Comparison of ENCODE assay signal across 8 cellular contexts in genomic region chr18:37393945-37394609, GRCh38.
DNase-seq lines count a peak whose midpoint lies in the region; ATAC-seq and TF ChIP-seq lines count a peak whose summit lies in the region.

No MANE protein-coding gene starts in this region.

- no peak overlapping the region for H2AFZ ChIP-seq in PC-3 (ENCODE audit: low read length)

- no peaks in the 10 kb centered on the region for H4K20me1 ChIP-seq in PC-3 (ENCODE audit: low read length)

- H3K27me3 ChIP-seq in BE2C (no peaks in the 10 kb centered on the region), PC-3 (ENCODE audit: low read length) (no peaks in the 10 kb centered on the region), lower lobe of right lung (ENCODE audit: low read depth) (no peaks in the 10 kb centered on the region), thymus (ENCODE audit: control insufficient read depth, insufficient read depth) (peaks cover 11% of the 10 kb centered on the region)

- DNase-seq in BE2C (peak; percentile 81), HEK293T (ENCODE audit: extremely low spot score) (peak; percentile 75), PC-3 (no peak), epidermal melanocyte (ENCODE audit: insufficient read length, low spot score) (peak; percentile 92), lower lobe of right lung (peak; percentile 71)
- no peak for DNase-seq in naive thymus-derived CD8-positive, alpha-beta T cell
- no peak for DNase-seq in effector CD8-positive, alpha-beta T cell (lab: John Stamatoyannopoulos, UW)

- no peak for TF ChIP-seq CTCF in BE2C (IDR thresholded peaks at IDR 0.05; ENCODE audit: low read depth, low read length)
- no peak for TF ChIP-seq CTCF in PC-3 (conservative IDR thresholded peaks at IDR 0.05; ENCODE audit: low read depth, low read length)
- no peak for TF ChIP-seq CTCF in lower lobe of right lung (IDR thresholded peaks at IDR 0.05)

- H3K79me2 ChIP-seq in PC-3 (ENCODE audit: low read length): no peaks in the 10 kb centered on the region

- H3K27ac ChIP-seq in PC-3 (ENCODE audit: low read length): no peak overlapping the region
- H3K27ac ChIP-seq in lower lobe of right lung: peak overlapping the region; percentile 36
- no peak overlapping the region for H3K27ac ChIP-seq in thymus (ENCODE audit: low read depth)

- H3K4me3 ChIP-seq in BE2C (ENCODE audit: low read depth, low read length) (peak overlapping the region; percentile 37), PC-3 (ENCODE audit: low read length) (no peak overlapping the region), lower lobe of right lung (peak overlapping the region; percentile 49), thymus (ENCODE audit: low read length) (peak overlapping the region; percentile 4)

- H3K36me3 Mint-ChIP-seq in naive thymus-derived CD8-positive, alpha-beta T cell: no peaks in the 10 kb centered on the region

- H3F3A ChIP-seq in PC-3 (ENCODE audit: low read length, unreplicated experiment): no peaks in the 10 kb centered on the region

- H3K27me3 Mint-ChIP-seq in naive thymus-derived CD8-positive, alpha-beta T cell: peaks cover 13 to 53% (median 31%) of the 10 kb centered on the region in 5 donors

- no peaks in the 10 kb centered on the region for H3K9me2 ChIP-seq in PC-3 (replicated peaks; ENCODE audit: low read length)

- no peak overlapping the region for H3K27ac Mint-ChIP-seq in naive thymus-derived CD8-positive, alpha-beta T cell

- WGBS in thymus: 6% methylated on average over 59 of the region's 59 CpGs

- intact Hi-C loops in PC-3 (cut with micrococcal nuclease) (no loop called here), lower lobe of right lung (cut with DNase I) (no loop called here)

- H3K9ac ChIP-seq in PC-3 (ENCODE audit: low read length): no peak overlapping the region

- H3K36me3 ChIP-seq in BE2C: no peaks in the 10 kb centered on the region
- no peaks in the 10 kb centered on the region for H3K36me3 ChIP-seq in PC-3 (ENCODE audit: low read depth, low read length)
- H3K36me3 ChIP-seq in lower lobe of right lung: no peaks in the 10 kb centered on the region
- no peaks in the 10 kb centered on the region for H3K36me3 ChIP-seq in thymus (ENCODE audit: control insufficient read depth, insufficient read depth)

- H3K4me1 Mint-ChIP-seq in naive thymus-derived CD8-positive, alpha-beta T cell: peaks cover 0 to 11% (median 6%) of the 10 kb centered on the region in 4 donors

- H3K9me3 ChIP-seq in BE2C: no peaks in the 10 kb centered on the region
- no peaks in the 10 kb centered on the region for H3K9me3 ChIP-seq in PC-3 (ENCODE audit: low read length)
- peaks cover 4% of the 10 kb centered on the region for H3K9me3 ChIP-seq in lower lobe of right lung
- no peaks in the 10 kb centered on the region for H3K9me3 ChIP-seq in thymus (ENCODE audit: control insufficient read depth)

- H3K9me3 Mint-ChIP-seq in naive thymus-derived CD8-positive, alpha-beta T cell: no peaks in the 10 kb centered on the region

- H3K4me2 ChIP-seq in PC-3 (ENCODE audit: low read length): no peak overlapping the region

- CTCF ChIA-PET in HEK293T (lab: Yijun Ruan, JAX): interaction anchor here (0.6 to 1.1 kb wide), 5 partner anchors 15 to 72 kb away, joined by 3 read pairs; no protein-coding TSS in a partner anchor
- CTCF ChIA-PET in PC-3 (lab: Charles Lee): no interaction called here

- POLR2A ChIA-PET in HEK293T (lab: Yijun Ruan, JAX) (no interaction called here), PC-3 (lab: Charles Lee; ENCODE audit: unreplicated experiment) (no interaction called here)
- POLR2A ChIA-PET in naive thymus-derived CD8-positive, alpha-beta T cell (lab: Charles Lee): no interaction called here

- peak overlapping the region in 1 of 10 donors; percentile 34 for H3K4me3 Mint-ChIP-seq in naive thymus-derived CD8-positive, alpha-beta T cell

- no TSS peak for BruUV-seq in PC-3 (replicated peaks; lab: Mats Ljungman, UMichigan)

- ATAC-seq in PC-3 (peak; percentile 48; the same call in 1 of the 2 replicates), lower lobe of right lung (peak; percentile 81 to 88)
- no peak for ATAC-seq in naive thymus-derived CD8-positive, alpha-beta T cell

- no peaks in the 10 kb centered on the region; the same call in none of the 2 replicates for H3K4me1 ChIP-seq in BE2C
- no peaks in the 10 kb centered on the region for H3K4me1 ChIP-seq in PC-3 (ENCODE audit: insufficient read depth, low read length)
- peaks cover 14% of the 10 kb centered on the region for H3K4me1 ChIP-seq in lower lobe of right lung
- peaks cover 2% of the 10 kb centered on the region for H3K4me1 ChIP-seq in thymus (ENCODE audit: control insufficient read depth, insufficient read depth, low read length)

TF ChIP-seq in HEK293T, 16 proteins besides CTCF, POLR2A, EP300 and RAD21:
- TF ChIP-seq ARNT (IDR thresholded peaks at IDR 0.05): no peak
- no peak for TF ChIP-seq CTBP1 (IDR thresholded peaks at IDR 0.05; ENCODE audit: borderline replicate concordance)
- TF ChIP-seq ZNF384 (IDR thresholded peaks at IDR 0.05): no peak
- no peak for TF ChIP-seq SUZ12 (IDR thresholded peaks at IDR 0.05)
- TF ChIP-seq BHLHE40 (IDR thresholded peaks at IDR 0.05; ENCODE audit: borderline replicate concordance): no peak
- TF ChIP-seq TARDBP (IDR thresholded peaks at IDR 0.05): no peak
- TF ChIP-seq FOXM1 (IDR thresholded peaks at IDR 0.05; ENCODE audit: borderline replicate concordance): no peak
- TF ChIP-seq SP1 (IDR thresholded peaks at IDR 0.05): no peak
TF ChIP-seq in HEK293T: peak in this region for 0.

Comparison
In these comparisons a context has a peak if more than half of its experiments do, and no peak if none do; other contexts are left out.
1. DNase-seq: peak in BE2C (single experiment), HEK293T (single experiment), epidermal melanocyte (single experiment) and lower lobe of right lung (single experiment); none in PC-3 (single experiment), naive thymus-derived CD8-positive, alpha-beta T cell (0 of 10) and effector CD8-positive, alpha-beta T cell (single experiment).
2. ATAC-seq: peak in PC-3 (single experiment) and lower lobe of right lung (2 of 2); none in naive thymus-derived CD8-positive, alpha-beta T cell (0 of 2).